ENCODE assay signal across 14 cellular contexts in genomic region chr1:218783916-218784315, GRCh38.
DNase-seq lines count a peak whose midpoint lies in the region; ATAC-seq and TF ChIP-seq lines count a peak whose summit lies in the region.
"Had no signal": no experiment of that assay in that cellular context is flagged by ENCODE, and none has a peak within 500 bp of the region (broad histone marks: within the 10 kb centered on the region; RNA-seq: fewer than 3 reads in every experiment).

No MANE protein-coding gene starts in this region.

- H2AFZ ChIP-seq in GM23338, result no peak overlapping the region
- H2AFZ ChIP-seq: GM23248 had no signal

- no peak overlapping the region for H3K4me3 Mint-ChIP-seq in GM23338
- H3K4me3 Mint-ChIP-seq: B cell; CD4-positive, alpha-beta T cell; HFFc6; IgD-negative memory B cell had no signal

- no peaks in the 10 kb centered on the region for H3K36me3 Mint-ChIP-seq in GM23338 (ENCODE audit: low read depth)
- H3K36me3 Mint-ChIP-seq: IgD-negative memory B cell had no signal

- no peaks in the 10 kb centered on the region for H3K36me3 ChIP-seq in GM23338 (ENCODE audit: insufficient read depth)

- H3K9me3 Mint-ChIP-seq in GM23338, result no peaks in the 10 kb centered on the region
- H3K9me3 Mint-ChIP-seq: CD4-positive, alpha-beta T cell; HFFc6 had no signal

- no peak overlapping the region; the same call in 1 of the 2 replicates for H3K27ac Mint-ChIP-seq in GM23338
- H3K27ac Mint-ChIP-seq: B cell; CD4-positive, alpha-beta T cell; HFFc6; IgD-negative memory B cell had no signal

- H3K79me2 ChIP-seq in GM23338 (replicated peaks; ENCODE audit: insufficient read depth), result no peaks in the 10 kb centered on the region

- H3K4me3 ChIP-seq in GM23338 (no peak overlapping the region), LNCaP clone FGC (ENCODE audit: low read depth, low read length) (no peak overlapping the region)
- H3K4me3 ChIP-seq: GM23248 had no signal

- H3K27ac ChIP-seq in GM23338 (ENCODE audit: low read depth), result no peak overlapping the region
- H3K27ac ChIP-seq: GM23248 had no signal

- H3K27me3 Mint-ChIP-seq in GM23338 (ENCODE audit: insufficient read depth, low read depth, poor library complexity), result no peaks in the 10 kb centered on the region
- H3K27me3 Mint-ChIP-seq: B cell; CD4-positive, alpha-beta T cell; IgD-negative memory B cell had no signal

- TF ChIP-seq CTCF in GM23338 (conservative IDR thresholded peaks at IDR 0.05; ENCODE audit: low read depth in 2 of 2) (0 out of 4 replicates have a peak, but pooled peaks of 1 of the 2 experiments have one; percentile 4), LNCaP clone FGC (IDR thresholded peaks at IDR 0.05; ENCODE audit: control insufficient read depth, extremely low read depth, insufficient read depth) (peak; percentile 32; the same call in 1 of the 2 replicates)

- H3K4me1 Mint-ChIP-seq in GM23338, result peaks cover 6% of the 10 kb centered on the region; the same call in 2 of the 3 replicates
- H3K4me1 Mint-ChIP-seq: B cell had no signal

- no peaks in the 10 kb centered on the region for H4K20me1 ChIP-seq in GM23338 (replicated peaks; ENCODE audit: insufficient read depth)

- no peaks in the 10 kb centered on the region for H3K27me3 ChIP-seq in GM23338 (ENCODE audit: insufficient read depth)

- H3F3A ChIP-seq in GM23338 (replicated peaks; ENCODE audit: low read depth), result no peaks in the 10 kb centered on the region

- 0 out of 2 replicates have a peak, but pooled peaks cover 5% of the 10 kb centered on the region for H3K4me1 ChIP-seq in GM23338 (ENCODE audit: insufficient read depth)

- peak; percentile 34 for DNase-seq in GM23338 (ENCODE audit: low spot score)
- DNase-seq in LNCaP clone FGC (ENCODE audit: low read depth), result peak; percentile 19
- DNase-seq in iPS DF 19.7 (ENCODE audit: low read depth, low spot score), result peak; percentile 5
- DNase-seq in NCI-H1105 treated with DMSO at 0.1 percent for 48 hours (lab: John Stamatoyannopoulos, UW), result no peak
- DNase-seq: C1 segment of cervical spinal cord; CD4-positive, alpha-beta T cell; GM23248; HFFc6; KBM-7 had no signal

- ATAC-seq in GM23338 (peak; percentile 78), HG03378 (IDR thresholded peaks at IDR 0.05; ENCODE audit: unreplicated experiment) (no peak), HG02623 (IDR thresholded peaks at IDR 0.05; ENCODE audit: unreplicated experiment) (no peak)
- ATAC-seq: HCT116 had no signal

- H3K9me2 ChIP-seq in GM23338 (ENCODE audit: insufficient read depth), result no peaks in the 10 kb centered on the region

- H3K4me2 ChIP-seq in GM23338, result no peak overlapping the region

TF ChIP-seq in GM23338, 12 proteins besides CTCF, POLR2A, EP300 and RAD21:
- TF ChIP-seq ZNF462 (CRISPR knock-in tag; IDR thresholded peaks at IDR 0.05) (peak; percentile 70), REST (IDR thresholded peaks at IDR 0.05; ENCODE audit: unreplicated experiment) (no peak)
TF ChIP-seq in GM23338: peak in this region for 1.
